Comparison of ENCODE assay signal across 20 cellular contexts in genomic region chr13:25908390-25908789, GRCh38.
"Had no signal": no experiment of that assay in that cellular context is flagged by ENCODE, and none has a peak within 500 bp of the region (broad histone marks: within the 10 kb centered on the region; RNA-seq: fewer than 3 reads in every experiment).

No MANE protein-coding gene starts in this region.

- H3K36me3 Mint-ChIP-seq: activated naive CD8-positive, alpha-beta T cell; naive B cell; type B pancreatic cell; WTC11 had no signal

- ATAC-seq: activated CD4-positive, alpha-beta T cell treated with anti-CD3 and anti-CD28 coated beads for 36 hours; left lung; right cardiac atrium; stimulated activated naive CD8-positive, alpha-beta T cell treated with anti-CD3 and anti-CD28 coated beads, Interleukin-15, amount 100 ng/mL, for 72 hours; WTC11 had no signal

- H3K27ac Mint-ChIP-seq: activated CD4-positive, alpha-beta T cell treated with anti-CD3 and anti-CD28 coated beads for 36 hours; activated naive CD8-positive, alpha-beta T cell; activated T-helper 1 cell treated with anti-CD3 and anti-CD28 coated beads, Interleukin-12 subunit alpha, Interleukin-12 subunit beta, Interleukin-2, Interleukin-4 antibody, amounts not matched to agents 30 ng/mL and 10 ng/mL and 1 ng/mL, durations not matched to agents 14 hours and 24 hours and 36 hours; stimulated activated naive CD8-positive, alpha-beta T cell treated with anti-CD3 and anti-CD28 coated beads, Interleukin-15, amount 100 ng/mL, for 72 hours; T-helper 2 cell treated with Interferon-gamma antibody and Interleukin-4, amounts not matched to agents 5 μg/mL and 100 μg/mL, for 36 hours; type B pancreatic cell; WTC11 had no signal

- H3K4me3 ChIP-seq: esophagus squamous epithelium, left lung, skin epidermis, suprapubic skin had no signal

- DNase-seq: activated CD4-positive, alpha-beta T cell treated with anti-CD3 and anti-CD28 coated beads for 36 hours; activated CD4-positive, alpha-beta T cell treated with anti-CD3 and anti-CD28 coated beads, Interleukin-2, amount 50 U/mL, for 48 hours; activated T-cell treated with anti-CD3 and anti-CD28 coated beads for 4 hours; cerebellar nuclear complex; effector CD8-positive, alpha-beta T cell; esophagus squamous epithelium; left lung; naive B cell; posterior cingulate gyrus; right cardiac atrium; stimulated activated CD4-positive, alpha-beta T cell treated with anti-CD3 and anti-CD28 coated beads, Interleukin-15, amount 100 ng/mL, for 24 hours; stimulated activated CD4-positive, alpha-beta T cell treated with anti-CD3 and anti-CD28 coated beads, Interleukin-2, amount 100 ng/mL, for 48 hours; stimulated activated naive CD8-positive, alpha-beta T cell treated with anti-CD3 and anti-CD28 coated beads, Interleukin-15, amount 100 ng/mL, for 72 hours had no signal

- H3K4me3 Mint-ChIP-seq: activated CD4-positive, alpha-beta T cell treated with anti-CD3 and anti-CD28 coated beads for 36 hours; activated naive CD8-positive, alpha-beta T cell; activated T-helper 1 cell treated with anti-CD3 and anti-CD28 coated beads, Interleukin-12 subunit alpha, Interleukin-12 subunit beta, Interleukin-2, Interleukin-4 antibody, amounts not matched to agents 30 ng/mL and 10 ng/mL and 1 ng/mL, durations not matched to agents 14 hours and 24 hours and 36 hours; stimulated activated naive CD8-positive, alpha-beta T cell treated with anti-CD3 and anti-CD28 coated beads, Interleukin-15, amount 100 ng/mL, for 72 hours; T-helper 2 cell treated with Interferon-gamma antibody and Interleukin-4, amounts not matched to agents 5 μg/mL and 100 μg/mL, for 36 hours; type B pancreatic cell; WTC11 had no signal

- H3K27me3 Mint-ChIP-seq: activated CD4-positive, alpha-beta T cell treated with anti-CD3 and anti-CD28 coated beads for 36 hours; naive B cell; stimulated activated naive CD8-positive, alpha-beta T cell treated with anti-CD3 and anti-CD28 coated beads, Interleukin-15, amount 100 ng/mL, for 72 hours; type B pancreatic cell had no signal

- H3K9me3 ChIP-seq: esophagus squamous epithelium, left lung, suprapubic skin had no signal

- H3K4me1 ChIP-seq: esophagus squamous epithelium, left lung had no signal

- H3K9me3 Mint-ChIP-seq: activated T-helper 1 cell treated with anti-CD3 and anti-CD28 coated beads, Interleukin-12 subunit alpha, Interleukin-12 subunit beta, Interleukin-2, Interleukin-4 antibody, amounts not matched to agents 30 ng/mL and 10 ng/mL and 1 ng/mL, durations not matched to agents 14 hours and 24 hours and 36 hours; naive B cell; stimulated activated naive CD8-positive, alpha-beta T cell treated with anti-CD3 and anti-CD28 coated beads, Interleukin-15, amount 100 ng/mL, for 72 hours; T-helper 2 cell treated with Interferon-gamma antibody and Interleukin-4, amounts not matched to agents 5 μg/mL and 100 μg/mL, for 36 hours; WTC11 had no signal

- H3K36me3 ChIP-seq: esophagus squamous epithelium, left lung, suprapubic skin had no signal

- H3K27me3 ChIP-seq: esophagus squamous epithelium, left lung, suprapubic skin had no signal

- H3K4me1 Mint-ChIP-seq: activated CD4-positive, alpha-beta T cell treated with anti-CD3 and anti-CD28 coated beads for 36 hours; stimulated activated naive CD8-positive, alpha-beta T cell treated with anti-CD3 and anti-CD28 coated beads, Interleukin-15, amount 100 ng/mL, for 72 hours had no signal

- H3K27ac ChIP-seq: esophagus squamous epithelium, left lung, skin epidermis, suprapubic skin had no signal
